ENCODE assay signal across 11 cellular contexts in the genomic region with DNA sequence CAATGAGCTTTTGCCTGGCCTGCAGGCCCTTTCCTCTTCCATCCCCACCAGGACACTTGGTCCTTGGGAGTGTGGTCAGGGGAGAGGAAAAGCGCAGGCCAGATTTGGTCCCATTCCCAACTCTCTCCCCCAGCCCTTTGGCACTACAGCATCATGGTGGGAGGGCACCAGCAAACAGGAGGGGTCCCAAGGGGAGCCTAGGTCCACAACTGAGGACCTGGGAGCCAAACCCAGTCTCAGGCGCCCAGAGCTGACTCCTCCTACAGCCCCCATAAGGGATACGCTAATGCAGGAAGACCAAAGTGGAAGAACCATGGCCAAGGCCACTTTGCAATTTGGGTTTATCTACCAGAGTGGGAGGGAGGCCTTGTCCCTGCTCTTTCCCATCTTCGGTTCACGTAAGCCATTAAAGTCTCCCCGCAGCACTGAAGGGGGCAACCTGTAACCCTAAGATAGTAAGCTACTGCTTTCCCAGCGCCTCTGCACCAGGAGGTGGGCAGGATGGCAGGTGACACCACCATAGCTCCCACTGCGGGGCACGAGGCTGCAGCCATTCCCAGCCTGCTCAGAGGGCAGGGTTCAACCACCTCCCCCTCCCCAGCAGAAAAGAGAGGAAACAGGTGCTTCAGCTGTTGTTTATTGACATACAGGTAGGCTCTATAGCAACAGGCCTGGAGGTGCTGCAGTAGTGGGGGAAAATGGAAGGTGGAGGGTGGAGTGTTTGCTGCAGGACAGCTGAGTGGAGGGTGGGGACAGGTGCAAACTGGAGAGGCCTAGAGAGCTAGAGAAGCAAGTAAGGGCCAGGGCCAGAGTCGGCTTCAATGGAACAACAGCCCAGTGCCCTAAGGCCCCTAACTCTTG. TPM values are rescaled to one million over a fixed set of nuclear protein-coding genes. Genes with fewer than 3 reads are reported as not detected.
A peak's percentile ranks its signal among the peaks of the same experiment; 100 is the strongest.
DNase-seq lines count a peak whose midpoint lies in the region; ATAC-seq and TF ChIP-seq lines count a peak whose summit lies in the region.
"Had no signal": no experiment of that assay in that cellular context is flagged by ENCODE, and none has a peak within 500 bp of the region (broad histone marks: within the 10 kb centered on the region; RNA-seq: fewer than 3 reads in every experiment).

No MANE protein-coding gene starts in this region.

- WGBS in thyroid gland, 2 donors = 87 to 93% methylated on average over 10 of the region's 10 CpGs

- DNase-seq in NCI-H2107 treated with DMSO at 0.1 percent for 48 hours (lab: John Stamatoyannopoulos, UW; ENCODE audit: unreplicated experiment) (peak; percentile 46), NCI-H2107 (lab: John Stamatoyannopoulos, UW) (no peak), T-cell (no peak), neural crest cell (ENCODE audit: low read depth, low spot score) (no peak), thyroid gland (no peak), HK-2 (ENCODE audit: unreplicated experiment) (no peak)
- DNase-seq: left ventricle myocardium inferior, sigmoid colon had no signal

- TF ChIP-seq CTCF in neural crest cell (conservative IDR thresholded peaks at IDR 0.05) (no peak), thyroid gland (IDR thresholded peaks at IDR 0.05) (no peak)

- CTCF ChIA-PET in T-cell (lab: Charles Lee) = interaction anchor here in 1 of 2 donors (1.2 to 2.4 kb wide), 2 partner anchors 29 to 89 kb away, joined by 4 to 20 read pairs; no protein-coding TSS in a partner anchor

- no peak overlapping the region for H3K27ac Mint-ChIP-seq in T-cell
- no peak overlapping the region for H3K27ac Mint-ChIP-seq in neural crest cell (ENCODE audit: unreplicated experiment)

- no peaks in the 10 kb centered on the region for H3K9me3 ChIP-seq in HUES6 (ENCODE audit: control insufficient read depth, insufficient read depth, low read depth, low read length)
- no peaks in the 10 kb centered on the region for H3K9me3 ChIP-seq in thyroid gland
- H3K9me3 ChIP-seq: left ventricle myocardium inferior, sigmoid colon had no signal

- no peak for TF ChIP-seq POLR2A in thyroid gland (IDR thresholded peaks at IDR 0.05)

- H3K36me3 ChIP-seq in HUES6 (ENCODE audit: control insufficient read depth, insufficient read depth, low read length) (peaks cover 52% of the 10 kb centered on the region), thyroid gland (peaks cover 24 to 31% of the 10 kb centered on the region in 2 donors)

- H3K9me3 Mint-ChIP-seq in T-cell = no peaks in the 10 kb centered on the region
- no peaks in the 10 kb centered on the region for H3K9me3 Mint-ChIP-seq in neural crest cell

- no peak overlapping the region for H3K27ac ChIP-seq in HUES6 (ENCODE audit: low read depth, low read length)
- H3K27ac ChIP-seq in thyroid gland = no peak overlapping the region
- H3K27ac ChIP-seq: left ventricle myocardium inferior, sigmoid colon, SK-N-MC had no signal

- intact Hi-C loops in thyroid gland (cut with DNase I) = no loop called here

- H3K4me3 Mint-ChIP-seq in T-cell (peak overlapping the region in 2 of 3 donors; percentile 42 to 80), neural crest cell (peak overlapping the region; percentile 85)

- no peak overlapping the region for H3K9ac ChIP-seq in HUES6 (ENCODE audit: low read length)

- POLR2A ChIA-PET in T-cell (lab: Charles Lee) = interaction anchor here (0.5 to 0.6 kb wide), 3 partner anchors 10 to 396 kb away, joined by 3 to 19 read pairs (median 4); no protein-coding TSS in a partner anchor

- H3K4me1 ChIP-seq in HUES6 (ENCODE audit: control insufficient read depth, insufficient read depth, low read length) = peaks cover 11% of the 10 kb centered on the region; the same call in 1 of the 2 replicates
- peaks cover 6 to 26% of the 10 kb centered on the region in 2 donors for H3K4me1 ChIP-seq in thyroid gland

- H3K27me3 ChIP-seq in HUES6 (ENCODE audit: control insufficient read depth, insufficient read depth, low read length) (peaks cover 18% of the 10 kb centered on the region), thyroid gland (no peaks in the 10 kb centered on the region)

- H3K4me1 Mint-ChIP-seq in T-cell (peaks cover 6 to 11% (median 9%) of the 10 kb centered on the region in 3 donors), neural crest cell (peaks cover 9% of the 10 kb centered on the region)

- H3K27me3 Mint-ChIP-seq in T-cell (peaks cover 11 to 22% of the 10 kb centered on the region in 2 donors), neural crest cell (ENCODE audit: low read depth) (peaks cover 58% of the 10 kb centered on the region)

- H3K36me3 Mint-ChIP-seq in T-cell (peaks cover 34% of the 10 kb centered on the region), neural crest cell (ENCODE audit: low read depth) (peaks cover 24% of the 10 kb centered on the region)

- ATAC-seq in T-cell (replicated peaks in 1 of 4) (no peak), GM18511 (IDR thresholded peaks at IDR 0.05; ENCODE audit: unreplicated experiment) (no peak)

- H3K4me3 ChIP-seq in HUES6 (ENCODE audit: low read depth, low read length) = 0 out of 2 replicates have a peak overlapping the region, but pooled peaks have one; percentile 44
- H3K4me3 ChIP-seq in thyroid gland (replicated peaks in 1 of 3) = no peak overlapping the region
- H3K4me3 ChIP-seq: SK-N-MC had no signal

RNA-seq across cellular contexts. Expression of a gene that starts 1.1 kb away (rescaled TPM):
- total RNA-seq in T-cell (not detected), neural crest cell (0.35 and 0.48 TPM in 2 replicates), thyroid gland (10 to 100 TPM in 1 of 4 donors, 1 to 10 TPM in 3; 8.8 to 26.9 (median 9.0) TPM)
- total RNA-seq: left ventricle myocardium inferior had no signal

RNA-seq across cellular contexts. Expression of a gene that starts 32.4 kb away (rescaled TPM):
- total RNA-seq in T-cell (100 to 1,000 TPM; 293 to 412 (median 370) TPM), neural crest cell (905 and 917 TPM in 2 replicates), thyroid gland (100 to 1,000 TPM; 270 to 587 (median 340) TPM)
